ENCODE assay signal across 32 cellular contexts in genomic region chr1:10272274-10272673, GRCh38.
"Had no signal": no experiment of that assay in that cellular context is flagged by ENCODE, and none has a peak within 500 bp of the region (broad histone marks: within the 10 kb centered on the region; RNA-seq: fewer than 3 reads in every experiment).

No MANE protein-coding gene starts in this region.

- H3K4me1 ChIP-seq: foreskin keratinocyte, lower lobe of right lung, thyroid gland, upper lobe of left lung, vagina had no signal

- ATAC-seq: activated CD4-positive, CD25-positive, alpha-beta regulatory T cell treated with anti-CD3 and anti-CD28 coated beads, Interleukin-2, amount 50 U/mL, for 24 hours; activated naive CD8-positive, alpha-beta T cell treated with anti-CD3 and anti-CD28 coated beads, Interleukin-2, amount 50 U/mL, for 24 hours; foreskin keratinocyte; lower lobe of right lung; natural killer cell treated with Interleukin-12 subunit alpha and Interleukin-12 subunit beta and Interleukin-15 and Interleukin-18, amount 100 ng/mL, for 72 hours; sciatic nerve; stimulated activated memory B cell treated with anti-CD40 and anti-IgM and Interleukin-4, amounts not matched to agents 10 μg/mL and 1 μg/mL and 100 μg/mL, for 72 hours; stimulated activated naive CD8-positive, alpha-beta T cell treated with anti-CD3 and anti-CD28 coated beads, Interleukin-15, amount 100 ng/mL, for 72 hours had no signal

- H3K9me3 ChIP-seq: esophagus muscularis mucosa, lower lobe of right lung, thyroid gland, upper lobe of left lung, vagina had no signal

- H3K27me3 Mint-ChIP-seq: activated naive CD4-positive, alpha-beta T cell treated with anti-CD3 and anti-CD28 coated beads, Interleukin-2, amount 50 U/mL, for 24 hours; activated naive CD8-positive, alpha-beta T cell treated with anti-CD3 and anti-CD28 coated beads, Interleukin-2, amount 50 U/mL, for 24 hours; natural killer cell treated with Interleukin-12 subunit alpha and Interleukin-12 subunit beta and Interleukin-15 and Interleukin-18, amount 100 ng/mL, for 72 hours; stimulated activated memory B cell treated with anti-CD40 and anti-IgM and Interleukin-4, amounts not matched to agents 10 μg/mL and 1 μg/mL and 100 μg/mL, for 72 hours; stimulated activated naive CD8-positive, alpha-beta T cell treated with anti-CD3 and anti-CD28 coated beads, Interleukin-15, amount 100 ng/mL, for 72 hours had no signal

- H3K4me3 ChIP-seq: esophagus muscularis mucosa, lower lobe of right lung, skin epidermis, thyroid gland, upper lobe of left lung, vagina had no signal

- H3K4me3 Mint-ChIP-seq: activated naive CD4-positive, alpha-beta T cell treated with anti-CD3 and anti-CD28 coated beads, Interleukin-2, amount 50 U/mL, for 24 hours; activated naive CD8-positive, alpha-beta T cell treated with anti-CD3 and anti-CD28 coated beads, Interleukin-2, amount 50 U/mL, for 24 hours; natural killer cell treated with Interleukin-12 subunit alpha and Interleukin-12 subunit beta and Interleukin-15 and Interleukin-18, amount 100 ng/mL, for 72 hours; stimulated activated memory B cell treated with anti-CD40 and anti-IgM and Interleukin-4, amounts not matched to agents 10 μg/mL and 1 μg/mL and 100 μg/mL, for 72 hours; stimulated activated naive CD8-positive, alpha-beta T cell treated with anti-CD3 and anti-CD28 coated beads, Interleukin-15, amount 100 ng/mL, for 72 hours; T-helper 1 cell treated with Interleukin-12 subunit alpha and Interleukin-12 subunit beta and Interleukin-4 antibody, amounts not matched to agents 30 μg/mL and 1 μg/mL, for 36 hours had no signal

- FAIRE-seq: kidney had no signal

- H3K27ac ChIP-seq: esophagus muscularis mucosa, foreskin keratinocyte, lower lobe of right lung, skin epidermis, thyroid gland, upper lobe of left lung, vagina, WERI-Rb-1 had no signal

- H3K4me1 Mint-ChIP-seq: activated naive CD8-positive, alpha-beta T cell treated with anti-CD3 and anti-CD28 coated beads, Interleukin-2, amount 50 U/mL, for 24 hours; stimulated activated memory B cell treated with anti-CD40 and anti-IgM and Interleukin-4, amounts not matched to agents 10 μg/mL and 1 μg/mL and 100 μg/mL, for 72 hours; stimulated activated naive CD8-positive, alpha-beta T cell treated with anti-CD3 and anti-CD28 coated beads, Interleukin-15, amount 100 ng/mL, for 72 hours had no signal

- DNase-seq: activated CD4-positive, alpha-beta T cell treated with anti-CD3 and anti-CD28 coated beads for 48 hours; activated CD4-positive, alpha-beta T cell treated with anti-CD3 and anti-CD28 coated beads, Interleukin-2, amount 50 U/mL, for 48 hours; activated CD8-positive, alpha-beta memory T cell treated with anti-CD3 and anti-CD28 coated beads for 24 hours; activated gamma-delta T cell treated with Interleukin-2 at 50 U/mL for 16 hours; activated naive CD8-positive, alpha-beta T cell treated with anti-CD3 and anti-CD28 coated beads, Interleukin-2, amount 50 U/mL, for 24 hours; amygdala; central memory CD4-positive, alpha-beta T cell; dermis blood vessel endothelial cell; effector CD4-positive, alpha-beta T cell; foreskin keratinocyte; kidney; lower lobe of right lung; mesenchymal stem cell; retina; stimulated activated CD4-positive, alpha-beta T cell treated with anti-CD3 and anti-CD28 coated beads, Interleukin-4, amount 100 ng/mL, for 4 hours; stimulated activated CD8-positive, alpha-beta memory T cell treated with anti-CD3 and anti-CD28 coated beads, Interleukin-4, amount 100 ng/mL, for 48 hours; stimulated activated naive CD8-positive, alpha-beta T cell treated with anti-CD3 and anti-CD28 coated beads, Interleukin-15, amount 100 ng/mL, for 72 hours; substantia nigra; SW 1271; T1000; thyroid gland; upper lobe of left lung; WERI-Rb-1 had no signal

- H3K27me3 ChIP-seq: esophagus muscularis mucosa, foreskin keratinocyte, thyroid gland, upper lobe of left lung, vagina had no signal

- H3K27ac Mint-ChIP-seq: activated naive CD4-positive, alpha-beta T cell treated with anti-CD3 and anti-CD28 coated beads, Interleukin-2, amount 50 U/mL, for 24 hours; activated naive CD8-positive, alpha-beta T cell treated with anti-CD3 and anti-CD28 coated beads, Interleukin-2, amount 50 U/mL, for 24 hours; stimulated activated memory B cell treated with anti-CD40 and anti-IgM and Interleukin-4, amounts not matched to agents 10 μg/mL and 1 μg/mL and 100 μg/mL, for 72 hours; stimulated activated naive CD8-positive, alpha-beta T cell treated with anti-CD3 and anti-CD28 coated beads, Interleukin-15, amount 100 ng/mL, for 72 hours; T-helper 1 cell treated with Interleukin-12 subunit alpha and Interleukin-12 subunit beta and Interleukin-4 antibody, amounts not matched to agents 30 μg/mL and 1 μg/mL, for 36 hours had no signal

- H3K9me3 Mint-ChIP-seq: activated naive CD4-positive, alpha-beta T cell treated with anti-CD3 and anti-CD28 coated beads, Interleukin-2, amount 50 U/mL, for 24 hours; activated naive CD8-positive, alpha-beta T cell treated with anti-CD3 and anti-CD28 coated beads, Interleukin-2, amount 50 U/mL, for 24 hours; natural killer cell treated with Interleukin-12 subunit alpha and Interleukin-12 subunit beta and Interleukin-15 and Interleukin-18, amount 100 ng/mL, for 72 hours; stimulated activated memory B cell treated with anti-CD40 and anti-IgM and Interleukin-4, amounts not matched to agents 10 μg/mL and 1 μg/mL and 100 μg/mL, for 72 hours; stimulated activated naive CD8-positive, alpha-beta T cell treated with anti-CD3 and anti-CD28 coated beads, Interleukin-15, amount 100 ng/mL, for 72 hours; T-helper 1 cell treated with Interleukin-12 subunit alpha and Interleukin-12 subunit beta and Interleukin-4 antibody, amounts not matched to agents 30 μg/mL and 1 μg/mL, for 36 hours had no signal
